8 cellular contexts compared by ENCODE assay signal in genomic region chr17:78130439-78131101, GRCh38. TPM values are rescaled to one million over a fixed set of nuclear protein-coding genes. Genes with fewer than 3 reads are reported as not detected.
DNase-seq lines count a peak whose midpoint lies in the region; ATAC-seq and TF ChIP-seq lines count a peak whose summit lies in the region.

TMC8 (plus strand) TSS chr17:78130771; CDS start chr17:78131589, 818 bp downstream.

- no peaks in the 10 kb centered on the region for H3K9me3 ChIP-seq in BLaER1

- H3K27ac Mint-ChIP-seq in neural crest cell (ENCODE audit: unreplicated experiment) = no peak within 1 kb of the TSS

- ATAC-seq in HG02798 (IDR thresholded peaks at IDR 0.05; ENCODE audit: poor library complexity, unreplicated experiment) = peak; percentile 12
- ATAC-seq in HG03039 (IDR thresholded peaks at IDR 0.05; ENCODE audit: unreplicated experiment) = no peak

- H3K27ac ChIP-seq in BLaER1 (peak within 1 kb of the TSS; percentile 94), coronary artery (peak within 1 kb of the TSS; percentile 15 to 81)

- H3K36me3 Mint-ChIP-seq in neural crest cell (ENCODE audit: low read depth) = no peaks in the 10 kb centered on the region

- peak within 1 kb of the TSS; percentile 93 for H3K4me3 ChIP-seq in BLaER1
- peak within 1 kb of the TSS; percentile 59 for H3K4me3 ChIP-seq in coronary artery

- H3K4me1 Mint-ChIP-seq in neural crest cell = peaks cover 30% of the 10 kb centered on the region

- H4K20me1 ChIP-seq in BLaER1 = peaks cover 31% of the 10 kb centered on the region

- TF ChIP-seq CTCF in coronary artery (IDR thresholded peaks at IDR 0.05) (no peak), neural crest cell (conservative IDR thresholded peaks at IDR 0.05) (no peak)

- H3K36me3 ChIP-seq in BLaER1 = peaks cover 15% of the 10 kb centered on the region

- peaks cover 36% of the 10 kb centered on the region for H3K27me3 Mint-ChIP-seq in neural crest cell (ENCODE audit: low read depth)

- peak within 1 kb of the TSS; percentile 55 for H3K4me3 Mint-ChIP-seq in neural crest cell

- in situ Hi-C loops in G401 (cut with HindIII; ENCODE audit: low sequenced_read_pairs) = no loop called here

- H3K9me3 Mint-ChIP-seq in neural crest cell = no peaks in the 10 kb centered on the region

- H3K27me3 ChIP-seq in BLaER1 = no peaks in the 10 kb centered on the region

- H3K4me2 ChIP-seq in BLaER1 = peak within 1 kb of the TSS; percentile 100

- peak; percentile 82 for DNase-seq in T-helper 22 cell (ENCODE audit: low read depth)
- no peak for DNase-seq in coronary artery (ENCODE audit: low spot score)
- DNase-seq in neural crest cell (ENCODE audit: low read depth, low spot score) = no peak
- no peak for DNase-seq in G401 (ENCODE audit: low spot score)
- no peak for DNase-seq in islet precursor cell

- peak within 1 kb of the TSS; percentile 79 for H3K9ac ChIP-seq in BLaER1

- H3K4me1 ChIP-seq in BLaER1 = peaks cover 86% of the 10 kb centered on the region

RNA-seq across cellular contexts. Expression of gene TMC8, which starts in this region (rescaled TPM):
- total RNA-seq in neural crest cell = 0.71 and 0.79 TPM in 2 replicates
- 0.14 TPM in 1 of 2 replicates, not detected in the other for total RNA-seq in G401 (2014; rRNA removed; shearing (Covaris generic))
